In the genomic region with DNA sequence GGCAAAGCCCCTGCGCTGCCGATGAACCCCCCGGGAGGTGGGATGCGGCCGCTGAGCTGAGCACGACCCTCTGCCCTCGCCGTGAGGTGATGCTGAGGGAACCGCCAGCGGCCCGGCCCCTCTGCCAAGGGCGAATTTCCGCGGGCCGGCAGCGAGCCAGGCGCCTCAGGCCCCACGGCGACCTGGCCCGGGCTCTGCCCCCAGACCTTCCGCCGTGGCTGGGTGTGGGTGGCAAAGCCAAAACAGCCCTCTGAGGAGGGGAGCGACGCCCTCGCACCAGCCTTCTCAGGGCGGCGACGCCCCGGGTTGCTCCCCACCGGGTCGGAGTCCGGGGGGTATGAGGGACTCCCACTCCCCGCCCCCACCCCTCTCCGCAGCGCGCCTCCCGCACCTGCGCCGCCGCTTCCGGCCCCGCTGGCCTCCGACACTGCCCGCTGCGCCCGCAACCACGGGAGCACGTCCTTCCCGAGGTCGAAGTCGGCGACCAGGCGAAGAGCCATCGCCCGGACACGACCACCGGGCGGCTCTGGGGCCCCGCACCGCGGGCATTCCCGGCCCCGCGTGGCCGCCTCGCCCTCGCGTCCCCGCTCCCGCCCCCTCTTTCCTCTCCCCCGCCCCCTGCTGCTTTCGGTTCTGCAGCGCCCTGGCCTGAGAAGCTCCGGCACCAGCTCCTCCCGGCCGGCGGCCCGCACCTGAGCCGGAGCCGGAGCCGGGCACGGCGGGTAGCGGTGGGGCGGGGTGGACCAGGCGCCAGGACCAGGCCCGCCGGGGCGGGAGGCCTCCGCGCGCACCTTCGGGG, we compare ENCODE assay signal across 8 cellular contexts. TPM values are rescaled to one million over a fixed set of nuclear protein-coding genes. Genes with fewer than 3 reads are reported as not detected.
DNase-seq lines count a peak whose midpoint lies in the region; ATAC-seq and TF ChIP-seq lines count a peak whose summit lies in the region.

A gene with protein sequence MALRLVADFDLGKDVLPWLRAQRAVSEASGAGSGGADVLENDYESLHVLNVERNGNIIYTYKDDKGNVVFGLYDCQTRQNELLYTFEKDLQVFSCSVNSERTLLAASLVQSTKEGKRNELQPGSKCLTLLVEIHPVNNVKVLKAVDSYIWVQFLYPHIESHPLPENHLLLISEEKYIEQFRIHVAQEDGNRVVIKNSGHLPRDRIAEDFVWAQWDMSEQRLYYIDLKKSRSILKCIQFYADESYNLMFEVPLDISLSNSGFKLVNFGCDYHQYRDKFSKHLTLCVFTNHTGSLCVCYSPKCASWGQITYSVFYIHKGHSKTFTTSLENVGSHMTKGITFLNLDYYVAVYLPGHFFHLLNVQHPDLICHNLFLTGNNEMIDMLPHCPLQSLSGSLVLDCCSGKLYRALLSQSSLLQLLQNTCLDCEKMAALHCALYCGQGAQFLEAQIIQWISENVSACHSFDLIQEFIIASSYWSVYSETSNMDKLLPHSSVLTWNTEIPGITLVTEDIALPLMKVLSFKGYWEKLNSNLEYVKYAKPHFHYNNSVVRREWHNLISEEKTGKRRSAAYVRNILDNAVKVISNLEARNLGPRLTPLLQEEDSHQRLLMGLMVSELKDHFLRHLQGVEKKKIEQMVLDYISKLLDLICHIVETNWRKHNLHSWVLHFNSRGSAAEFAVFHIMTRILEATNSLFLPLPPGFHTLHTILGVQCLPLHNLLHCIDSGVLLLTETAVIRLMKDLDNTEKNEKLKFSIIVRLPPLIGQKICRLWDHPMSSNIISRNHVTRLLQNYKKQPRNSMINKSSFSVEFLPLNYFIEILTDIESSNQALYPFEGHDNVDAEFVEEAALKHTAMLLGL (minus strand): TSS at position 528 of the 799 bp plus-strand sequence. CDS start 28 bp downstream, at position 500.

- TF ChIP-seq CTCF in epithelial cell of proximal tubule (conservative IDR thresholded peaks at IDR 0.05; ENCODE audit: low read depth, low read length): no peak

- H3K27me3 ChIP-seq in muscle layer of colon (ENCODE audit: control insufficient read depth in 1 of 2, insufficient read depth in 2 of 2, low read length in 2 of 2): no peaks in the 10 kb centered on the region

- peak within 1 kb of the TSS; percentile 89 for H3K27ac ChIP-seq in muscle layer of colon (ENCODE audit: low read depth, low read length)
- H3K27ac ChIP-seq in substantia nigra (ENCODE audit: low read depth, low read length, poor library complexity, severe bottlenecking): peak within 1 kb of the TSS; percentile 76

- no peaks in the 10 kb centered on the region for H3K36me3 ChIP-seq in muscle layer of colon (ENCODE audit: insufficient read depth, low read length)

- peaks cover 10% of the 10 kb centered on the region for H3K4me1 ChIP-seq in muscle layer of colon (ENCODE audit: insufficient read depth, low read length)

- H3K9ac ChIP-seq in muscle layer of colon (ENCODE audit: low read length): peak within 1 kb of the TSS; percentile 72

- DNase-seq in NCI-H1436 (lab: John Stamatoyannopoulos, UW) (peak; percentile 39), NCI-H1436 treated with DMSO at 0.1 percent for 48 hours (lab: John Stamatoyannopoulos, UW) (no peak), NCI-H2196 treated with DMSO at 0.1 percent for 48 hours (lab: John Stamatoyannopoulos, UW; ENCODE audit: unreplicated experiment) (peak; percentile 52), activated T-cell treated with anti-CD3 and anti-CD28 coated beads for 4 hours (peak; percentile 35), epithelial cell of proximal tubule (ENCODE audit: low read depth) (no peak), substantia nigra (lab: John Stamatoyannopoulos, UW) (peak in 38 of 49 donors; percentile 18 to 76 (median 45))

- H3K9me3 ChIP-seq in muscle layer of colon (ENCODE audit: low read length): no peaks in the 10 kb centered on the region

- H3K4me3 ChIP-seq in epithelial cell of proximal tubule (ENCODE audit: low read depth, low read length): peak within 1 kb of the TSS; percentile 68
- peak within 1 kb of the TSS; percentile 69 to 72 for H3K4me3 ChIP-seq in muscle layer of colon (ENCODE audit: low read depth in 1 of 2, low read length in 2 of 2)

- peak; percentile 68 for ATAC-seq in HG02759 (IDR thresholded peaks at IDR 0.05; ENCODE audit: unreplicated experiment)

RNA-seq across cellular contexts. Expression of the gene that starts here (rescaled TPM):
- 1.2 and 3.0 TPM in 2 replicates for total RNA-seq in epithelial cell of proximal tubule

Comparison
In these comparisons a context has a peak if more than half of its experiments do, and no peak if none do; other contexts are left out.
1. DNase-seq: peak in NCI-H1436 (single experiment), NCI-H2196 treated with DMSO at 0.1 percent for 48 hours (single experiment), activated T-cell treated with anti-CD3 and anti-CD28 coated beads for 4 hours (single experiment) and substantia nigra (38 of 49); none in NCI-H1436 treated with DMSO at 0.1 percent for 48 hours (single experiment) and epithelial cell of proximal tubule (single experiment).